In the genomic region with DNA sequence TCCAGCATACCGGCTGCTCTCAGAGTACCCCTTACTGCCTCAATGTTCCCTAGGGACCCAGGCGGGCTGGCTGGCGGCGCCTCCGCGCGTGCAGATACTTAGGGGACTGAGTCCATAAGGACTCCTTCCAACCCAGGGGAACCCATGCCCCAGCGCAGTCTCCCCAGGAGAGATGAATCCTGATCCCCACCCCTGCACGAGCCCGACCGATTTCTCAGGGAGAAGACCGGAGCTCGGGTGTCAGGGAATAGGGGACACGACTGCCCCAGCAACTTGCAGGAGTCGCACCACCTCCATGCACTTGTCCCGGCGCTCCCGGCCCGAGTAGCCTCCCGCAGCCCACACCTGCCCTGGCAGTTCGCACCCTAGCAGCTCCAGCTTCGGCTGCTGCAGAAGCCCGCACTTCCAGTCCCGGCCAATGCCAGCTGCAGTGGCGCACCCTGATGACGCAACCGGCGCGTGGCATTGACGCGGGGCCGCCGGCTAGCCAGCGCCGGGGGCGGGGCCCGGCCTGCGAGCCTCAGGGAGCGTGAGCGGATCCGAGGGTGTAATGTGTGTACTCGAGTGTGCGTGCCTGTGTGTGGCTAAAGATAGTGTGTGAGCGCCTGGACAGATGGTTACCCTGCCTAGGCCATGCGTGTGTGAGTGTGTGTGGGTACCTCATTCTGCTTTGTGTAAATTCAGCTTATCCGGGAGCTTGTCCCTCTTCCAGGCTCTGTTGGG, we compare ENCODE assay signal across 8 cellular contexts. TPM values are rescaled to one million over a fixed set of nuclear protein-coding genes. Genes with fewer than 3 reads are reported as not detected.
DNase-seq lines count a peak whose midpoint lies in the region; ATAC-seq and TF ChIP-seq lines count a peak whose summit lies in the region.

Gene GPAM (minus strand): TSS at position 437 of the 723 bp plus-strand sequence. CDS start 1,981 bp downstream, outside the sequence.

- H3K4me3 ChIP-seq in DND-41 (ENCODE audit: low read depth in 1 of 2, low read length in 2 of 2) = peak within 1 kb of the TSS; percentile 41 to 69
- H3K4me3 ChIP-seq in neural cell (ENCODE audit: low read length) = peak within 1 kb of the TSS; percentile 84

- H3K4me1 ChIP-seq in DND-41 (ENCODE audit: insufficient read depth, low read length) = peaks cover 31% of the 10 kb centered on the region

- H3K9ac ChIP-seq in DND-41 (ENCODE audit: low read depth, low read length) (peak within 1 kb of the TSS; percentile 65), neural cell (ENCODE audit: low read length) (peak within 1 kb of the TSS; percentile 84)

- H3K4me3 Mint-ChIP-seq in stimulated activated naive CD8-positive, alpha-beta T cell treated with anti-CD3 and anti-CD28 coated beads, Interleukin-15, amount 100 ng/mL, for 72 hours = peak within 1 kb of the TSS; percentile 93 to 97

- H3K79me2 ChIP-seq in DND-41 (ENCODE audit: insufficient read depth, low read length) (peaks cover 7% of the 10 kb centered on the region), neural cell (replicated peaks; ENCODE audit: insufficient read depth, low read length) (no peaks in the 10 kb centered on the region)

- H3K27me3 ChIP-seq in DND-41 (ENCODE audit: insufficient read depth, low read length, poor library complexity) = no peaks in the 10 kb centered on the region
- H3K27me3 ChIP-seq in neural cell (ENCODE audit: insufficient read depth, low read depth, low read length) = no peaks in the 10 kb centered on the region

- ATAC-seq in DND-41 (ENCODE audit: insufficient read depth, low read depth) = peak; percentile 95
- ATAC-seq in GM21737 (IDR thresholded peaks at IDR 0.05; ENCODE audit: unreplicated experiment) = peak; percentile 93
- peak; percentile 98 for ATAC-seq in stimulated activated naive CD8-positive, alpha-beta T cell treated with anti-CD3 and anti-CD28 coated beads, Interleukin-15, amount 100 ng/mL, for 72 hours

- H3K27ac ChIP-seq in DND-41 (ENCODE audit: low read length) (peak within 1 kb of the TSS; percentile 75), KOPT-K1 (ENCODE audit: low read depth, low read length, poor library complexity, severe bottlenecking) (peak within 1 kb of the TSS; percentile 57), neural cell (ENCODE audit: low read length) (peak within 1 kb of the TSS; percentile 85)

- peak within 1 kb of the TSS; percentile 84 for H2AFZ ChIP-seq in DND-41 (ENCODE audit: low read depth, low read length)
- peak within 1 kb of the TSS; percentile 93 for H2AFZ ChIP-seq in neural cell (ENCODE audit: low read depth, low read length)

- DNase-seq in DND-41 = peak; percentile 95
- DNase-seq in RPMI8226 = peak; percentile 93
- peak; percentile 97 for DNase-seq in activated effector memory CD4-positive, alpha-beta T cell treated with Interleukin-2 at 50 U/mL for 16 hours
- peak; percentile 75 for DNase-seq in fibroblast of the conjunctiva (ENCODE audit: low read depth)
- peak; percentile 96 to 99 for DNase-seq in stimulated activated naive CD8-positive, alpha-beta T cell treated with anti-CD3 and anti-CD28 coated beads, Interleukin-15, amount 100 ng/mL, for 72 hours

- H3K9me3 ChIP-seq in DND-41 (ENCODE audit: insufficient read depth, low read length, severe bottlenecking) (no peaks in the 10 kb centered on the region), KOPT-K1 (ENCODE audit: insufficient read depth, low read length, poor library complexity, severe bottlenecking) (peaks cover 10% of the 10 kb centered on the region), neural cell (ENCODE audit: low read length) (no peaks in the 10 kb centered on the region)

- H3K9me3 Mint-ChIP-seq in stimulated activated naive CD8-positive, alpha-beta T cell treated with anti-CD3 and anti-CD28 coated beads, Interleukin-15, amount 100 ng/mL, for 72 hours = peaks cover 6 to 19% of the 10 kb centered on the region in 2 donors

- H4K20me1 ChIP-seq in DND-41 (ENCODE audit: insufficient read depth, low read length) (no peaks in the 10 kb centered on the region), neural cell (ENCODE audit: insufficient read depth) (no peaks in the 10 kb centered on the region)

- H3K4me1 Mint-ChIP-seq in stimulated activated naive CD8-positive, alpha-beta T cell treated with anti-CD3 and anti-CD28 coated beads, Interleukin-15, amount 100 ng/mL, for 72 hours = peaks cover 34% of the 10 kb centered on the region

- H3K36me3 ChIP-seq in DND-41 (ENCODE audit: insufficient read depth, low read length) = peaks cover 11% of the 10 kb centered on the region; the same call in 1 of the 2 replicates
- peaks cover 21% of the 10 kb centered on the region for H3K36me3 ChIP-seq in KOPT-K1 (ENCODE audit: insufficient read depth, low read length)
- no peaks in the 10 kb centered on the region for H3K36me3 ChIP-seq in neural cell (ENCODE audit: insufficient read depth, low read length)

- TF ChIP-seq CTCF in DND-41 (IDR thresholded peaks at IDR 0.05; ENCODE audit: borderline replicate concordance, extremely low read depth, low read length, poor library complexity, severe bottlenecking) (no peak), neural cell (IDR thresholded peaks at IDR 0.05; ENCODE audit: poor library complexity, severe bottlenecking) (peak; percentile 40)

- H3K4me2 ChIP-seq in DND-41 (ENCODE audit: insufficient read depth, low read length) (peak within 1 kb of the TSS; percentile 69), neural cell (ENCODE audit: low read length) (peak within 1 kb of the TSS; percentile 74)

- no peaks in the 10 kb centered on the region for H3K27me3 Mint-ChIP-seq in stimulated activated naive CD8-positive, alpha-beta T cell treated with anti-CD3 and anti-CD28 coated beads, Interleukin-15, amount 100 ng/mL, for 72 hours

- peak; percentile 63 for TF ChIP-seq RAD21 in neural cell (conservative IDR thresholded peaks at IDR 0.05)

- peak within 1 kb of the TSS; percentile 97 to 99 for H3K27ac Mint-ChIP-seq in stimulated activated naive CD8-positive, alpha-beta T cell treated with anti-CD3 and anti-CD28 coated beads, Interleukin-15, amount 100 ng/mL, for 72 hours

- TF ChIP-seq EP300 in neural cell (conservative IDR thresholded peaks at IDR 0.05; ENCODE audit: poor library complexity, severe bottlenecking) = peak; percentile 75

- H3F3A ChIP-seq in neural cell (ENCODE audit: insufficient read depth, low read length, poor library complexity, severe bottlenecking) = no peaks in the 10 kb centered on the region

- no peaks in the 10 kb centered on the region for H3K9me2 ChIP-seq in neural cell (ENCODE audit: insufficient read depth, low read length)

TF ChIP-seq in neural cell, 6 proteins besides CTCF, POLR2A, EP300 and RAD21:
- TF ChIP-seq TAF1 (IDR thresholded peaks at IDR 0.05; ENCODE audit: low read depth) = peak; percentile 90
- TF ChIP-seq POLR2AphosphoS5 (IDR thresholded peaks at IDR 0.05) = peak; percentile 96
- TF ChIP-seq, protein P1, sequence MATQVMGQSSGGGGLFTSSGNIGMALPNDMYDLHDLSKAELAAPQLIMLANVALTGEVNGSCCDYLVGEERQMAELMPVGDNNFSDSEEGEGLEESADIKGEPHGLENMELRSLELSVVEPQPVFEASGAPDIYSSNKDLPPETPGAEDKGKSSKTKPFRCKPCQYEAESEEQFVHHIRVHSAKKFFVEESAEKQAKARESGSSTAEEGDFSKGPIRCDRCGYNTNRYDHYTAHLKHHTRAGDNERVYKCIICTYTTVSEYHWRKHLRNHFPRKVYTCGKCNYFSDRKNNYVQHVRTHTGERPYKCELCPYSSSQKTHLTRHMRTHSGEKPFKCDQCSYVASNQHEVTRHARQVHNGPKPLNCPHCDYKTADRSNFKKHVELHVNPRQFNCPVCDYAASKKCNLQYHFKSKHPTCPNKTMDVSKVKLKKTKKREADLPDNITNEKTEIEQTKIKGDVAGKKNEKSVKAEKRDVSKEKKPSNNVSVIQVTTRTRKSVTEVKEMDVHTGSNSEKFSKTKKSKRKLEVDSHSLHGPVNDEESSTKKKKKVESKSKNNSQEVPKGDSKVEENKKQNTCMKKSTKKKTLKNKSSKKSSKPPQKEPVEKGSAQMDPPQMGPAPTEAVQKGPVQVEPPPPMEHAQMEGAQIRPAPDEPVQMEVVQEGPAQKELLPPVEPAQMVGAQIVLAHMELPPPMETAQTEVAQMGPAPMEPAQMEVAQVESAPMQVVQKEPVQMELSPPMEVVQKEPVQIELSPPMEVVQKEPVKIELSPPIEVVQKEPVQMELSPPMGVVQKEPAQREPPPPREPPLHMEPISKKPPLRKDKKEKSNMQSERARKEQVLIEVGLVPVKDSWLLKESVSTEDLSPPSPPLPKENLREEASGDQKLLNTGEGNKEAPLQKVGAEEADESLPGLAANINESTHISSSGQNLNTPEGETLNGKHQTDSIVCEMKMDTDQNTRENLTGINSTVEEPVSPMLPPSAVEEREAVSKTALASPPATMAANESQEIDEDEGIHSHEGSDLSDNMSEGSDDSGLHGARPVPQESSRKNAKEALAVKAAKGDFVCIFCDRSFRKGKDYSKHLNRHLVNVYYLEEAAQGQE (IDR thresholded peaks at IDR 0.05; ENCODE audit: borderline replicate concordance) = peak; percentile 62
- peak; percentile 96 for TF ChIP-seq MXI1 (conservative IDR thresholded peaks at IDR 0.05; ENCODE audit: poor library complexity, severe bottlenecking)
- TF ChIP-seq SMC3 (conservative IDR thresholded peaks at IDR 0.05; ENCODE audit: poor library complexity) = peak; percentile 72
- no peak for TF ChIP-seq EZH2 (IDR thresholded peaks at IDR 0.05; ENCODE audit: borderline replicate concordance, insufficient read depth, low read length, poor library complexity, severe bottlenecking)

RNA-seq across cellular contexts. Expression of gene GPAM, which starts in this region (rescaled TPM):
- polyA plus RNA-seq in neural cell = 16.8 and 17.3 TPM in 2 replicates
- 31.9 and 35.9 TPM in 2 replicates for polyA minus RNA-seq in neural cell

Comparison
In these comparisons a context has a peak if more than half of its experiments do, and no peak if none do; other contexts are left out.
1. Peak in every context shown above with its lines: DNase-seq, ATAC-seq, H3K4me3 ChIP-seq and H3K27ac ChIP-seq.